In genomic region chr6:27753668-27754407, GRCh38 we compare ENCODE assay signal across 8 cellular contexts.
DNase-seq lines count a peak whose midpoint lies in the region; ATAC-seq lines count a peak whose summit lies in the region.

No MANE protein-coding gene starts in this region.

- no peaks in the 10 kb centered on the region for H3K36me3 ChIP-seq in CD4-positive, alpha-beta memory T cell (ENCODE audit: insufficient read depth, low read length)
- no peaks in the 10 kb centered on the region for H3K36me3 ChIP-seq in effector memory CD4-positive, alpha-beta T cell (ENCODE audit: control insufficient read depth, insufficient read depth, low read length)

- intact Hi-C loops in CD4-positive, alpha-beta memory T cell (cut with micrococcal nuclease) = loop anchor here (1.0 to 10.0 kb wide), 13 partner anchors 16 to 1732 kb away; partner anchors contain the start of gene ZNF391
- intact Hi-C loops in activated CD4-positive, alpha-beta memory T cell treated with anti-CD3 and anti-CD28 coated beads for 36 hours (cut with micrococcal nuclease) = loop anchor here (1.0 to 10.0 kb wide), 13 partner anchors 15 to 1729 kb away; partner anchors contain the start of gene POM121L2

- H3K9me3 Mint-ChIP-seq in CD4-positive, alpha-beta memory T cell = peaks cover 0 to 10% (median 0%) of the 10 kb centered on the region in 8 donors
- no peaks in the 10 kb centered on the region for H3K9me3 Mint-ChIP-seq in activated CD4-positive, alpha-beta memory T cell treated with anti-CD3 and anti-CD28 coated beads for 36 hours

- H3K27ac ChIP-seq in CD4-positive, alpha-beta memory T cell (ENCODE audit: low read depth, low read length) = no peak overlapping the region
- no peak overlapping the region for H3K27ac ChIP-seq in effector memory CD4-positive, alpha-beta T cell (ENCODE audit: insufficient read depth, low read length, poor library complexity, severe bottlenecking)

- no peaks in the 10 kb centered on the region for H3K27me3 ChIP-seq in CD4-positive, alpha-beta memory T cell (ENCODE audit: insufficient read depth, low read length)
- no peaks in the 10 kb centered on the region for H3K27me3 ChIP-seq in effector memory CD4-positive, alpha-beta T cell (replicated peaks; ENCODE audit: control insufficient read depth, insufficient read depth, low read length, poor library complexity, severe bottlenecking)

- H3K4me3 ChIP-seq in CD4-positive, alpha-beta memory T cell (ENCODE audit: low read length in 2 of 2) = peak overlapping the region; percentile 50 to 63
- H3K4me3 ChIP-seq in effector memory CD4-positive, alpha-beta T cell (ENCODE audit: insufficient read depth, low read depth, low read length, poor library complexity, severe bottlenecking) = peak overlapping the region; percentile 42

- POLR2A ChIA-PET in CD4-positive, alpha-beta memory T cell (lab: Charles Lee; ENCODE audit: partially characterized antibody) = interaction anchor here (0.5 to 3.4 kb wide), 23 partner anchors 15 to 1481 kb away, joined by 3 to 39 read pairs (median 4); a partner anchor contains a TSS
- POLR2A ChIA-PET in activated CD4-positive, alpha-beta memory T cell treated with anti-CD3 and anti-CD28 coated beads for 36 hours (lab: Charles Lee) = interaction anchor here (0.7 to 2.0 kb wide), 7 partner anchors 19 to 621 kb away, joined by 3 to 4 read pairs (median 3); a partner anchor contains a TSS

- peaks cover 0 to 5% of the 10 kb centered on the region in 2 donors for H3K27me3 Mint-ChIP-seq in CD4-positive, alpha-beta memory T cell
- H3K27me3 Mint-ChIP-seq in activated CD4-positive, alpha-beta memory T cell treated with anti-CD3 and anti-CD28 coated beads for 36 hours = peaks cover 3% of the 10 kb centered on the region

- CTCF ChIA-PET in CD4-positive, alpha-beta memory T cell (lab: Charles Lee; ENCODE audit: partially characterized antibody) = interaction anchor here (0.7 to 6.7 kb wide), 10 partner anchors 13 to 577 kb away, joined by 3 to 70 read pairs (median 4); partner anchors contain the start of gene POM121L2
- CTCF ChIA-PET in activated CD4-positive, alpha-beta memory T cell treated with anti-CD3 and anti-CD28 coated beads for 36 hours (lab: Charles Lee) = interaction anchor here (0.7 to 3.1 kb wide), 7 partner anchors 19 to 458 kb away, joined by 3 to 47 read pairs (median 10); partner anchors contain the start of gene ZNF184

- H3K4me3 Mint-ChIP-seq in CD4-positive, alpha-beta memory T cell = peak overlapping the region; percentile 85 to 99 (median 93)
- H3K4me3 Mint-ChIP-seq in activated CD4-positive, alpha-beta memory T cell treated with anti-CD3 and anti-CD28 coated beads for 36 hours = peak overlapping the region; percentile 83

- H3K9me3 ChIP-seq in CD4-positive, alpha-beta memory T cell (ENCODE audit: control insufficient read depth in 1 of 2, low read length in 2 of 2) = no peaks in the 10 kb centered on the region
- no peaks in the 10 kb centered on the region for H3K9me3 ChIP-seq in effector memory CD4-positive, alpha-beta T cell (ENCODE audit: control insufficient read depth, low read length)

- H3K4me1 ChIP-seq in CD4-positive, alpha-beta memory T cell (ENCODE audit: insufficient read depth, low read length) = peaks cover 20% of the 10 kb centered on the region
- peaks cover 7% of the 10 kb centered on the region for H3K4me1 ChIP-seq in effector memory CD4-positive, alpha-beta T cell (ENCODE audit: control insufficient read depth, insufficient read depth, low read length, poor library complexity, severe bottlenecking)

- H3K27ac Mint-ChIP-seq in CD4-positive, alpha-beta memory T cell = peak overlapping the region; percentile 16 to 100 (median 99)
- H3K27ac Mint-ChIP-seq in activated CD4-positive, alpha-beta memory T cell treated with anti-CD3 and anti-CD28 coated beads for 36 hours = peak overlapping the region; percentile 69

- ATAC-seq in GM19351 (IDR thresholded peaks at IDR 0.05; ENCODE audit: unreplicated experiment) (peak; percentile 51), HG03571 (IDR thresholded peaks at IDR 0.05; ENCODE audit: unreplicated experiment) (peak; percentile 40)

- DNase-seq in CD4-positive, alpha-beta memory T cell = peak; percentile 27 to 66 (median 44)
- peak; percentile 99 for DNase-seq in NCI-H82 (lab: John Stamatoyannopoulos, UW)
- DNase-seq in activated CD4-positive, alpha-beta memory T cell treated with anti-CD3 and anti-CD28 coated beads for 36 hours = peak; percentile 87
- peak; percentile 20 to 55 (median 21) for DNase-seq in effector memory CD4-positive, alpha-beta T cell
- DNase-seq in middle frontal gyrus (ENCODE audit: extremely low spot score, low spot score) = peak; percentile 49
- peak; percentile 45 to 57 for DNase-seq in stimulated activated CD8-positive, alpha-beta memory T cell treated with anti-CD3 and anti-CD28 coated beads, Interleukin-4, amount 100 ng/mL, for 4 hours (ENCODE audit: low read depth in 2 of 2, low spot score in 1 of 2)

- H3K36me3 Mint-ChIP-seq in CD4-positive, alpha-beta memory T cell = peaks cover 0 to 10% of the 10 kb centered on the region in 2 donors
- peaks cover 3% of the 10 kb centered on the region for H3K36me3 Mint-ChIP-seq in activated CD4-positive, alpha-beta memory T cell treated with anti-CD3 and anti-CD28 coated beads for 36 hours

- peaks cover 15 to 47% (median 26%) of the 10 kb centered on the region in 4 donors for H3K4me1 Mint-ChIP-seq in CD4-positive, alpha-beta memory T cell
- H3K4me1 Mint-ChIP-seq in activated CD4-positive, alpha-beta memory T cell treated with anti-CD3 and anti-CD28 coated beads for 36 hours (ENCODE audit: low read depth) = peaks cover 33% of the 10 kb centered on the region

Comparison
In these comparisons a context has a peak if more than half of its experiments do, and no peak if none do; other contexts are left out.
1. DNase-seq: peak in every context shown above with its lines; median percentile 99 in NCI-H82; 87 in activated CD4-positive, alpha-beta memory T cell treated with anti-CD3 and anti-CD28 coated beads for 36 hours; 51 in stimulated activated CD8-positive, alpha-beta memory T cell treated with anti-CD3 and anti-CD28 coated beads, Interleukin-4, amount 100 ng/mL, for 4 hours; 49 in middle frontal gyrus; 44 in CD4-positive, alpha-beta memory T cell; 21 in effector memory CD4-positive, alpha-beta T cell.